Comparison of ENCODE assay signal across 2 cellular contexts in the genomic region with DNA sequence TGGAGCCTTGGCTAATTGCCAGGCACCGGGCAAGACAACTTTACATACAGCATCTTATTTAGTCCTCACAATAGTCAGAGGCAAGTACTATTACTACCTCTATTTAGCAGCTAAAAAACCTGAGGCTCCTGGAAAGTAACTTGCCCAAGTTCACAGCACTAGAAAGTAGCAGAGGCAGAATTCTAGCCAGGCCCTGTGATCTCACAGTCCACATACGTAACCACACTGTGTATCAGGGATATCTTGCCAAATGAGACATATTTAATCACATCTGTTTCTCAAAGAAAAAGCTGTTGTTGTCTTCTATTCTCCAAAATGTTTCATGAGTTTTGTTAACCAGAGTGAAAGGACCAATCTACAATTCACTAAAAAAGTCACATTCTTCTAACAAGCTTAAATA.
TF ChIP-seq lines count a peak whose summit lies in the region.

No MANE protein-coding gene starts in this region.

TF ChIP-seq in IMR-90, 13 proteins besides CTCF, POLR2A, EP300 and RAD21 (continued from another document):
- TF ChIP-seq, protein P1, sequence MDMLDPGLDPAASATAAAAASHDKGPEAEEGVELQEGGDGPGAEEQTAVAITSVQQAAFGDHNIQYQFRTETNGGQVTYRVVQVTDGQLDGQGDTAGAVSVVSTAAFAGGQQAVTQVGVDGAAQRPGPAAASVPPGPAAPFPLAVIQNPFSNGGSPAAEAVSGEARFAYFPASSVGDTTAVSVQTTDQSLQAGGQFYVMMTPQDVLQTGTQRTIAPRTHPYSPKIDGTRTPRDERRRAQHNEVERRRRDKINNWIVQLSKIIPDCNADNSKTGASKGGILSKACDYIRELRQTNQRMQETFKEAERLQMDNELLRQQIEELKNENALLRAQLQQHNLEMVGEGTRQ (IDR thresholded peaks at IDR 0.05; ENCODE audit: low read depth, low read length), result no peak
- no peak for TF ChIP-seq BHLHE40 (IDR thresholded peaks at IDR 0.05; ENCODE audit: low read depth, low read length)
- TF ChIP-seq FOS (IDR thresholded peaks at IDR 0.05; ENCODE audit: low read depth, low read length), result no peak
- TF ChIP-seq CHD1 (IDR thresholded peaks at IDR 0.05; ENCODE audit: low read depth, low read length), result no peak
- no peak for TF ChIP-seq CEBPB (IDR thresholded peaks at IDR 0.05; ENCODE audit: low read depth, low read length)
- TF ChIP-seq, protein P2, sequence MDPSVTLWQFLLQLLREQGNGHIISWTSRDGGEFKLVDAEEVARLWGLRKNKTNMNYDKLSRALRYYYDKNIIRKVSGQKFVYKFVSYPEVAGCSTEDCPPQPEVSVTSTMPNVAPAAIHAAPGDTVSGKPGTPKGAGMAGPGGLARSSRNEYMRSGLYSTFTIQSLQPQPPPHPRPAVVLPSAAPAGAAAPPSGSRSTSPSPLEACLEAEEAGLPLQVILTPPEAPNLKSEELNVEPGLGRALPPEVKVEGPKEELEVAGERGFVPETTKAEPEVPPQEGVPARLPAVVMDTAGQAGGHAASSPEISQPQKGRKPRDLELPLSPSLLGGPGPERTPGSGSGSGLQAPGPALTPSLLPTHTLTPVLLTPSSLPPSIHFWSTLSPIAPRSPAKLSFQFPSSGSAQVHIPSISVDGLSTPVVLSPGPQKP (IDR thresholded peaks at IDR 0.05; ENCODE audit: borderline replicate concordance, low read depth, low read length), result no peak
- no peak for TF ChIP-seq MAZ (IDR thresholded peaks at IDR 0.05; ENCODE audit: borderline replicate concordance, low read depth, low read length)
- no peak for TF ChIP-seq SMC3 (IDR thresholded peaks at IDR 0.05; ENCODE audit: low read depth, low read length)
- TF ChIP-seq NFE2L2 (IDR thresholded peaks at IDR 0.05; ENCODE audit: low read depth, low read length), result no peak

TF ChIP-seq in SK-N-SH, 30 proteins besides CTCF, POLR2A, EP300 and RAD21 (continued from another document):
- TF ChIP-seq ELF1 (IDR thresholded peaks at IDR 0.05), result no peak
- no peak for TF ChIP-seq RCOR1 (IDR thresholded peaks at IDR 0.05; ENCODE audit: low read length)
- TF ChIP-seq SIN3A (IDR thresholded peaks at IDR 0.05; ENCODE audit: borderline replicate concordance, low read depth, low read length), result no peak
- no peak for TF ChIP-seq NRF1 (IDR thresholded peaks at IDR 0.05; ENCODE audit: low read depth, low read length)
- TF ChIP-seq, protein P3, sequence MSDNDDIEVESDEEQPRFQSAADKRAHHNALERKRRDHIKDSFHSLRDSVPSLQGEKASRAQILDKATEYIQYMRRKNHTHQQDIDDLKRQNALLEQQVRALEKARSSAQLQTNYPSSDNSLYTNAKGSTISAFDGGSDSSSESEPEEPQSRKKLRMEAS (IDR thresholded peaks at IDR 0.05; ENCODE audit: low read depth), result no peak
- TF ChIP-seq FOSL2 (IDR thresholded peaks at IDR 0.05; ENCODE audit: borderline replicate concordance, low read depth), result no peak
- TF ChIP-seq GATA2 (CRISPR knock-in tag; IDR thresholded peaks at IDR 0.05), result no peak
- no peak for TF ChIP-seq CHD2 (IDR thresholded peaks at IDR 0.05; ENCODE audit: low read length, partially characterized antibody)
- TF ChIP-seq, protein P4, sequence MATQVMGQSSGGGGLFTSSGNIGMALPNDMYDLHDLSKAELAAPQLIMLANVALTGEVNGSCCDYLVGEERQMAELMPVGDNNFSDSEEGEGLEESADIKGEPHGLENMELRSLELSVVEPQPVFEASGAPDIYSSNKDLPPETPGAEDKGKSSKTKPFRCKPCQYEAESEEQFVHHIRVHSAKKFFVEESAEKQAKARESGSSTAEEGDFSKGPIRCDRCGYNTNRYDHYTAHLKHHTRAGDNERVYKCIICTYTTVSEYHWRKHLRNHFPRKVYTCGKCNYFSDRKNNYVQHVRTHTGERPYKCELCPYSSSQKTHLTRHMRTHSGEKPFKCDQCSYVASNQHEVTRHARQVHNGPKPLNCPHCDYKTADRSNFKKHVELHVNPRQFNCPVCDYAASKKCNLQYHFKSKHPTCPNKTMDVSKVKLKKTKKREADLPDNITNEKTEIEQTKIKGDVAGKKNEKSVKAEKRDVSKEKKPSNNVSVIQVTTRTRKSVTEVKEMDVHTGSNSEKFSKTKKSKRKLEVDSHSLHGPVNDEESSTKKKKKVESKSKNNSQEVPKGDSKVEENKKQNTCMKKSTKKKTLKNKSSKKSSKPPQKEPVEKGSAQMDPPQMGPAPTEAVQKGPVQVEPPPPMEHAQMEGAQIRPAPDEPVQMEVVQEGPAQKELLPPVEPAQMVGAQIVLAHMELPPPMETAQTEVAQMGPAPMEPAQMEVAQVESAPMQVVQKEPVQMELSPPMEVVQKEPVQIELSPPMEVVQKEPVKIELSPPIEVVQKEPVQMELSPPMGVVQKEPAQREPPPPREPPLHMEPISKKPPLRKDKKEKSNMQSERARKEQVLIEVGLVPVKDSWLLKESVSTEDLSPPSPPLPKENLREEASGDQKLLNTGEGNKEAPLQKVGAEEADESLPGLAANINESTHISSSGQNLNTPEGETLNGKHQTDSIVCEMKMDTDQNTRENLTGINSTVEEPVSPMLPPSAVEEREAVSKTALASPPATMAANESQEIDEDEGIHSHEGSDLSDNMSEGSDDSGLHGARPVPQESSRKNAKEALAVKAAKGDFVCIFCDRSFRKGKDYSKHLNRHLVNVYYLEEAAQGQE (IDR thresholded peaks at IDR 0.05; ENCODE audit: low read depth, low read length), result no peak
- TF ChIP-seq TEAD4 (IDR thresholded peaks at IDR 0.05; ENCODE audit: borderline replicate concordance, insufficient read depth), result no peak
TF ChIP-seq in SK-N-SH: peak in this region for 0.
